27 cellular contexts compared by ENCODE assay signal in genomic region chrY:12555005-12555404, GRCh38.
A peak's percentile ranks its signal among the peaks of the same experiment; 100 is the strongest.
DNase-seq lines count a peak whose midpoint lies in the region; ATAC-seq, FAIRE-seq and TF ChIP-seq lines count a peak whose summit lies in the region.
"Had no signal": no experiment of that assay in that cellular context is flagged by ENCODE, and none has a peak within 500 bp of the region (broad histone marks: within the 10 kb centered on the region; RNA-seq: fewer than 3 reads in every experiment).

No MANE protein-coding gene starts in this region.

- TF ChIP-seq EP300 in A549 (IDR thresholded peaks at IDR 0.05) = no peak

- ATAC-seq in A549 = peak in 1 of 2 experiments; percentile 47; a peak in 1 of 6 replicates
- ATAC-seq: activated CD4-positive, CD25-positive, alpha-beta regulatory T cell treated with anti-CD3 and anti-CD28 coated beads, Interleukin-2, amount 50 U/mL, for 24 hours; activated CD8-positive, alpha-beta T cell treated with anti-CD3 and anti-CD28 coated beads for 36 hours; GM23338; heart right ventricle; left lobe of liver; naive thymus-derived CD8-positive, alpha-beta T cell; right cardiac atrium had no signal

- no peak overlapping the region for H3K27ac ChIP-seq in A549
- H3K27ac ChIP-seq: esophagus muscularis mucosa, heart right ventricle, HL-60, ovary had no signal

- TF ChIP-seq POLR2A in A549 (IDR thresholded peaks at IDR 0.05; ENCODE audit: low read length) = no peak

- no peak overlapping the region for H3K4me3 ChIP-seq in A549
- no peak overlapping the region for H3K4me3 ChIP-seq in fibroblast of villous mesenchyme (ENCODE audit: low read depth, low read length)
- H3K4me3 ChIP-seq: esophagus muscularis mucosa, GM23338, heart right ventricle, ovary had no signal

- CTCF ChIA-PET in A549 (lab: Yijun Ruan, JAX) = no interaction called here

- WGBS in A549 (ENCODE audit: missing lambda C conversion rate) = 0% methylated on average over 1 of the region's 1 CpG

- H3K9me3 ChIP-seq in A549 = no peaks in the 10 kb centered on the region
- H3K9me3 ChIP-seq: esophagus muscularis mucosa, heart right ventricle, ovary had no signal

- peak overlapping the region; percentile 17; the same call in 1 of the 3 replicates for H3K4me2 ChIP-seq in A549
- H3K4me2 ChIP-seq: GM23338 had no signal

- H3K4me1 ChIP-seq in A549 = 0 out of 3 replicates have a peak, but pooled peaks cover 4% of the 10 kb centered on the region
- H3K4me1 ChIP-seq: esophagus muscularis mucosa, heart right ventricle had no signal

- FAIRE-seq in A549 (lab: Jason Lieb, UNC) = no peak
- FAIRE-seq: A204.1 had no signal

- DNase-seq in A549 (ENCODE audit: low read depth in 1 of 2, low spot score in 1 of 2) (peak in 1 of 2 experiments; percentile 6), HCEC 1CT (peak; percentile 79), T1000 (lab: John Stamatoyannopoulos, UW) (peak; percentile 36), fibroblast of villous mesenchyme (ENCODE audit: low read depth) (peak; percentile 28), NOMO-1 treated with dmso at 0.1 percent for 144 hours (lab: John Stamatoyannopoulos, UW; ENCODE audit: unreplicated experiment) (no peak), NCI-H2107 (lab: John Stamatoyannopoulos, UW) (no peak)
- no peak for DNase-seq in activated effector memory CD4-positive, alpha-beta T cell treated with anti-CD3 and anti-CD28 coated beads, Interleukin-2, amount 50 U/mL, for 16 hours
- DNase-seq in activated effector memory CD4-positive, alpha-beta T cell treated with Interleukin-2 at 50 U/mL for 16 hours = no peak
- DNase-seq: activated CD8-positive, alpha-beta T cell treated with anti-CD3 and anti-CD28 coated beads for 36 hours; activated naive CD4-positive, alpha-beta T cell; activated T-cell treated with anti-CD3 and anti-CD28 coated beads, Interleukin-2, amount 50 U/mL, for 1 hour; amniotic stem cell; CD4-positive, CD25-positive, alpha-beta regulatory T cell; heart right ventricle; naive thymus-derived CD8-positive, alpha-beta T cell; NCI-H146; NCI-H748 treated with DMSO at 0.1 percent for 48 hours; ovary; right cardiac atrium; Right ventricle myocardium superior; substantia nigra had no signal

- POLR2A ChIA-PET in A549 (lab: Yijun Ruan, JAX) = no interaction called here

- no peak for TF ChIP-seq RAD21 in A549 (conservative IDR thresholded peaks at IDR 0.05 in 1 of 2, IDR thresholded peaks at IDR 0.05 in 1 of 2)

- TF ChIP-seq CTCF in A549 (IDR thresholded peaks at IDR 0.05) (no peak), fibroblast of villous mesenchyme (IDR thresholded peaks at IDR 0.05; ENCODE audit: insufficient read depth, low read depth, low read length) (no peak)

TF ChIP-seq in A549, 52 proteins besides CTCF, POLR2A, EP300 and RAD21:
- TF ChIP-seq HOXB5 (CRISPR knock-in tag; IDR thresholded peaks at IDR 0.05) (no peak), KDM1A (IDR thresholded peaks at IDR 0.05; ENCODE audit: low read depth) (no peak), MYC (IDR thresholded peaks at IDR 0.05; ENCODE audit: borderline replicate concordance, low read length) (no peak), BCL3 (IDR thresholded peaks at IDR 0.05) (no peak), MAZ (IDR thresholded peaks at IDR 0.05; ENCODE audit: borderline replicate concordance, low read depth, low read length) (no peak), HOXA7 (CRISPR knock-in tag; IDR thresholded peaks at IDR 0.05) (no peak), TFCP2L1 (CRISPR knock-in tag; IDR thresholded peaks at IDR 0.05) (no peak), EHMT2 (IDR thresholded peaks at IDR 0.05; ENCODE audit: low read depth) (no peak), ZC3H11A (IDR thresholded peaks at IDR 0.05) (no peak), RARB (CRISPR knock-in tag; IDR thresholded peaks at IDR 0.05) (no peak), FOSB (CRISPR knock-in tag; IDR thresholded peaks at IDR 0.05) (no peak)
- TF ChIP-seq, protein P1, sequence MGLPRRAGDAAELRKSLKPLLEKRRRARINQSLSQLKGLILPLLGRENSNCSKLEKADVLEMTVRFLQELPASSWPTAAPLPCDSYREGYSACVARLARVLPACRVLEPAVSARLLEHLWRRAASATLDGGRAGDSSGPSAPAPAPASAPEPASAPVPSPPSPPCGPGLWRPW (IDR thresholded peaks at IDR 0.05) = no peak
- TF ChIP-seq, protein P2, sequence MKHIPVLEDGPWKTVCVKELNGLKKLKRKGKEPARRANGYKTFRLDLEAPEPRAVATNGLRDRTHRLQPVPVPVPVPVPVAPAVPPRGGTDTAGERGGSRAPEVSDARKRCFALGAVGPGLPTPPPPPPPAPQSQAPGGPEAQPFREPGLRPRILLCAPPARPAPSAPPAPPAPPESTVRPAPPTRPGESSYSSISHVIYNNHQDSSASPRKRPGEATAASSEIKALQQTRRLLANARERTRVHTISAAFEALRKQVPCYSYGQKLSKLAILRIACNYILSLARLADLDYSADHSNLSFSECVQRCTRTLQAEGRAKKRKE (CRISPR knock-in tag; IDR thresholded peaks at IDR 0.05; ENCODE audit: low read depth) = no peak

Comparison
In these comparisons a context has a peak if more than half of its experiments do, and no peak if none do; other contexts are left out.
1. DNase-seq: peak in HCEC 1CT (single experiment), T1000 (single experiment) and fibroblast of villous mesenchyme (single experiment); none in NOMO-1 treated with dmso at 0.1 percent for 144 hours (single experiment), activated effector memory CD4-positive, alpha-beta T cell treated with anti-CD3 and anti-CD28 coated beads, Interleukin-2, amount 50 U/mL, for 16 hours (single experiment), NCI-H2107 (single experiment) and activated effector memory CD4-positive, alpha-beta T cell treated with Interleukin-2 at 50 U/mL for 16 hours (single experiment).